In genomic region chr1:28819020-28819419, GRCh38 we compare ENCODE assay signal across 2 cellular contexts.
TF ChIP-seq lines count a peak whose summit lies in the region.

No MANE protein-coding gene starts in this region.

TF ChIP-seq in HepG2, 621 proteins besides CTCF, POLR2A, EP300 and RAD21:
- TF ChIP-seq ZNF121 (CRISPR knock-in tag; IDR thresholded peaks at IDR 0.05) (peak; percentile 75), ZNF746 (CRISPR knock-in tag; IDR thresholded peaks at IDR 0.05) (no peak), SMAD9 (CRISPR knock-in tag; IDR thresholded peaks at IDR 0.05) (no peak)

TF ChIP-seq in K562, 482 proteins besides CTCF, POLR2A, EP300 and RAD21:
- peak; percentile 99 for TF ChIP-seq ZNF121 (CRISPR knock-in tag; conservative IDR thresholded peaks at IDR 0.05)
- no peak for TF ChIP-seq KLF16 (IDR thresholded peaks at IDR 0.05)
- TF ChIP-seq BCOR (IDR thresholded peaks at IDR 0.05), result 0 out of 2 replicates have a peak, but pooled peaks have one; percentile 25
- peak; percentile 42 for TF ChIP-seq RBM25 (IDR thresholded peaks at IDR 0.05; ENCODE audit: low read depth, low read length, severe bottlenecking)
- no peak for TF ChIP-seq ZNF766 (CRISPR knock-in tag; conservative IDR thresholded peaks at IDR 0.05)
